36 cellular contexts compared by ENCODE assay signal in genomic region chr2:122528061-122528460, GRCh38.
A peak's percentile ranks its signal among the peaks of the same experiment; 100 is the strongest.
DNase-seq lines count a peak whose midpoint lies in the region; ATAC-seq, FAIRE-seq and TF ChIP-seq lines count a peak whose summit lies in the region.
"Had no signal": no experiment of that assay in that cellular context is flagged by ENCODE, and none has a peak within 500 bp of the region (broad histone marks: within the 10 kb centered on the region; RNA-seq: fewer than 3 reads in every experiment).

No MANE protein-coding gene starts in this region.

- H4K20me1 ChIP-seq in astrocyte (ENCODE audit: insufficient read depth, low read length), result no peaks in the 10 kb centered on the region
- H4K20me1 ChIP-seq: BLaER1 treated with 17β-estradiol and CSF1 and Interleukin-3, amounts not matched to agents 10 nM and 100 nM had no signal

- no peaks in the 10 kb centered on the region for H3K4me1 ChIP-seq in astrocyte (ENCODE audit: insufficient read depth, low read length)
- H3K4me1 ChIP-seq: psoas muscle had no signal

- H3K9ac ChIP-seq in astrocyte (ENCODE audit: low read length), result no peak overlapping the region
- H3K9ac ChIP-seq: BLaER1 treated with 17β-estradiol and CSF1 and Interleukin-3, amounts not matched to agents 10 nM and 100 nM had no signal

- H3K9me3 ChIP-seq in astrocyte (ENCODE audit: insufficient read depth, low read depth, low read length), result no peaks in the 10 kb centered on the region
- H3K9me3 ChIP-seq: BLaER1 treated with 17β-estradiol and CSF1 and Interleukin-3, amounts not matched to agents 10 nM and 100 nM; psoas muscle; sigmoid colon; tibial nerve had no signal

- H2AFZ ChIP-seq in astrocyte (ENCODE audit: low read depth, low read length), result no peak overlapping the region
- H2AFZ ChIP-seq: PC-9 had no signal

- no peak overlapping the region for H3K4me3 ChIP-seq in astrocyte (ENCODE audit: insufficient read depth, low read depth, low read length)
- H3K4me3 ChIP-seq: BLaER1 treated with 17β-estradiol and CSF1 and Interleukin-3, amounts not matched to agents 10 nM and 100 nM; PC-9; psoas muscle; sigmoid colon; tibial nerve had no signal

- no peaks in the 10 kb centered on the region for H3K27me3 Mint-ChIP-seq in astrocyte (ENCODE audit: low read depth, unreplicated experiment)
- H3K27me3 Mint-ChIP-seq: activated CD8-positive, alpha-beta T cell treated with anti-CD3 and anti-CD28 coated beads for 36 hours; activated T-helper 17 cell treated with anti-CD3 and anti-CD28 coated beads, Interleukin-2, amount 50 U/mL, for 72 hours; effector memory CD8-positive, alpha-beta T cell; naive thymus-derived CD4-positive, alpha-beta T cell; T-helper 17 cell had no signal

- H3K9me3 Mint-ChIP-seq in astrocyte (ENCODE audit: unreplicated experiment), result no peaks in the 10 kb centered on the region

- H3K4me3 Mint-ChIP-seq in astrocyte (ENCODE audit: unreplicated experiment), result no peak overlapping the region
- H3K4me3 Mint-ChIP-seq: activated CD8-positive, alpha-beta T cell treated with anti-CD3 and anti-CD28 coated beads for 36 hours; activated T-helper 17 cell treated with anti-CD3 and anti-CD28 coated beads, Interleukin-2, amount 50 U/mL, for 72 hours; effector memory CD8-positive, alpha-beta T cell; naive thymus-derived CD4-positive, alpha-beta T cell; T-helper 17 cell had no signal

- peak overlapping the region; percentile 76 for H3K27ac Mint-ChIP-seq in astrocyte (ENCODE audit: unreplicated experiment)
- H3K27ac Mint-ChIP-seq: activated CD8-positive, alpha-beta T cell treated with anti-CD3 and anti-CD28 coated beads for 36 hours; activated T-helper 17 cell treated with anti-CD3 and anti-CD28 coated beads, Interleukin-2, amount 50 U/mL, for 72 hours; effector memory CD8-positive, alpha-beta T cell; naive thymus-derived CD4-positive, alpha-beta T cell; T-helper 17 cell had no signal

- ATAC-seq in GM19395 (IDR thresholded peaks at IDR 0.05; ENCODE audit: unreplicated experiment), result no peak
- ATAC-seq: activated CD8-positive, alpha-beta T cell treated with anti-CD3 and anti-CD28 coated beads for 36 hours; activated T-helper 17 cell treated with anti-CD3 and anti-CD28 coated beads, Interleukin-2, amount 50 U/mL, for 72 hours; effector memory CD8-positive, alpha-beta T cell; naive thymus-derived CD4-positive, alpha-beta T cell; psoas muscle; SK-N-SH treated with all-trans-retinoic acid at 6 μM for 48 hours; T-helper 17 cell had no signal

- no peak for FAIRE-seq in astrocyte (lab: Jason Lieb, UNC)
- FAIRE-seq in urothelium cell line (lab: Jason Lieb, UNC), result no peak
- FAIRE-seq: G401.6 had no signal

- peak; percentile 72 for DNase-seq in HCEC 1CT
- DNase-seq in astrocyte (ENCODE audit: low read depth), result peak; percentile 13
- DNase-seq in glomerular visceral epithelial cell (ENCODE audit: extremely low spot score), result peak; percentile 3
- DNase-seq in urothelium cell line (ENCODE audit: low spot score), result peak; percentile 53
- no peak for DNase-seq in activated naive CD4-positive, alpha-beta T cell (lab: John Stamatoyannopoulos, UW)
- DNase-seq in NCI-H1694 treated with DMSO at 0.1 percent for 48 hours (lab: John Stamatoyannopoulos, UW), result no peak
- DNase-seq: activated CD8-positive, alpha-beta memory T cell treated with anti-CD3 and anti-CD28 coated beads, Interleukin-2, amount 50 U/mL, for 48 hours; activated CD8-positive, alpha-beta T cell treated with anti-CD3 and anti-CD28 coated beads for 36 hours; activated naive CD4-positive, alpha-beta T cell treated with anti-CD3 and anti-CD28 coated beads, Interleukin-2, amount 50 U/mL, for 16 hours; amniotic stem cell; effector memory CD8-positive, alpha-beta T cell; erythroblast; foreskin fibroblast; H7; head of caudate nucleus; midbrain; naive thymus-derived CD4-positive, alpha-beta T cell; NCI-H1417 treated with DMSO at 0.1 percent for 48 hours; NCI-H2081; NCI-H2227 treated with DMSO at 0.1 percent for 48 hours; NCI-H526 treated with DMSO at 0.1 percent for 48 hours; NK-92 treated with Interleukin-12 subunit alpha and Interleukin-12 subunit beta, amount 100 ng/mL, for 24 hours; nucleus accumbens; PC-9; psoas muscle; Right ventricle myocardium superior; sigmoid colon; stimulated activated CD4-positive, alpha-beta T cell treated with anti-CD3 and anti-CD28 coated beads, Interleukin-15, amount 100 ng/mL, for 24 hours; stimulated activated CD4-positive, alpha-beta T cell treated with anti-CD3 and anti-CD28 coated beads, Interleukin-4, amount 100 ng/mL, for 4 hours; T-helper 17 cell had no signal

- no peaks in the 10 kb centered on the region for H3K79me2 ChIP-seq in astrocyte (ENCODE audit: insufficient read depth, low read length)

- no peaks in the 10 kb centered on the region for H3K36me3 Mint-ChIP-seq in astrocyte (ENCODE audit: low read depth, unreplicated experiment)
- H3K36me3 Mint-ChIP-seq: naive thymus-derived CD4-positive, alpha-beta T cell had no signal

- H3K27me3 ChIP-seq in astrocyte (ENCODE audit: insufficient read depth, low read length), result no peaks in the 10 kb centered on the region
- H3K27me3 ChIP-seq: BLaER1 treated with 17β-estradiol and CSF1 and Interleukin-3, amounts not matched to agents 10 nM and 100 nM; sigmoid colon; tibial nerve had no signal

- H3K36me3 ChIP-seq in astrocyte (ENCODE audit: insufficient read depth, low read length), result no peaks in the 10 kb centered on the region
- H3K36me3 ChIP-seq: BLaER1 treated with 17β-estradiol and CSF1 and Interleukin-3, amounts not matched to agents 10 nM and 100 nM; sigmoid colon; tibial nerve had no signal

- peaks cover 11% of the 10 kb centered on the region for H3K4me1 Mint-ChIP-seq in astrocyte (ENCODE audit: low read depth, unreplicated experiment)
- H3K4me1 Mint-ChIP-seq: activated T-helper 17 cell treated with anti-CD3 and anti-CD28 coated beads, Interleukin-2, amount 50 U/mL, for 72 hours; T-helper 17 cell had no signal

- no peak for TF ChIP-seq CTCF in astrocyte (IDR thresholded peaks at IDR 0.05; ENCODE audit: insufficient read depth, low read depth, low read length)

- H3K27ac ChIP-seq in astrocyte (ENCODE audit: low read depth, low read length), result no peak overlapping the region
- H3K27ac ChIP-seq: BLaER1 treated with 17β-estradiol and CSF1 and Interleukin-3, amounts not matched to agents 10 nM and 100 nM; PC-9; psoas muscle; sigmoid colon; tibial nerve had no signal

- no peak overlapping the region for H3K4me2 ChIP-seq in astrocyte (ENCODE audit: low read length)
- H3K4me2 ChIP-seq: BLaER1 treated with 17β-estradiol and CSF1 and Interleukin-3, amounts not matched to agents 10 nM and 100 nM; PC-9 had no signal

Comparison
In these comparisons a context has a peak if more than half of its experiments do, and no peak if none do; other contexts are left out.
1. DNase-seq: peak in HCEC 1CT (single experiment), astrocyte (single experiment), glomerular visceral epithelial cell (single experiment) and urothelium cell line (single experiment); none in activated naive CD4-positive, alpha-beta T cell (0 of 4) and NCI-H1694 treated with DMSO at 0.1 percent for 48 hours (single experiment).